Comparison of ENCODE assay signal across 8 cellular contexts in genomic region chr7:36303202-36304098, GRCh38.
A peak's percentile ranks its signal among the peaks of the same experiment; 100 is the strongest.
DNase-seq lines count a peak whose midpoint lies in the region; ATAC-seq, FAIRE-seq and TF ChIP-seq lines count a peak whose summit lies in the region.

No MANE protein-coding gene starts in this region.

- H3K4me2 ChIP-seq in astrocyte (ENCODE audit: low read length) = peak overlapping the region; percentile 59

- no peak overlapping the region for H3K4me3 Mint-ChIP-seq in astrocyte (ENCODE audit: unreplicated experiment)
- no peak overlapping the region for H3K4me3 Mint-ChIP-seq in endothelial cell (ENCODE audit: unreplicated experiment)

- peak; percentile 90 for FAIRE-seq in astrocyte (lab: Jason Lieb, UNC)

- TF ChIP-seq CTCF in astrocyte (IDR thresholded peaks at IDR 0.05; ENCODE audit: insufficient read depth, low read depth, low read length) (no peak), endothelial cell (IDR thresholded peaks at IDR 0.05; ENCODE audit: unreplicated experiment) (no peak)

- no peak overlapping the region for H2AFZ ChIP-seq in astrocyte (ENCODE audit: low read depth, low read length)

- H3K27me3 ChIP-seq in astrocyte (ENCODE audit: insufficient read depth, low read length) = no peaks in the 10 kb centered on the region

- H3K79me2 ChIP-seq in astrocyte (ENCODE audit: insufficient read depth, low read length) = no peaks in the 10 kb centered on the region

- peaks cover 11% of the 10 kb centered on the region for H3K36me3 Mint-ChIP-seq in astrocyte (ENCODE audit: low read depth, unreplicated experiment)
- H3K36me3 Mint-ChIP-seq in endothelial cell (ENCODE audit: low read depth, unreplicated experiment) = peaks cover 5% of the 10 kb centered on the region

- H3K27ac ChIP-seq in astrocyte (ENCODE audit: low read depth, low read length) = peak overlapping the region; percentile 22

- peak in 9 of 14 donors; percentile 21 to 80 (median 62) for DNase-seq in C1 segment of cervical spinal cord (lab: John Stamatoyannopoulos, UW)
- peak; percentile 99 for DNase-seq in NCI-H1105 treated with DMSO at 0.1 percent for 48 hours (lab: John Stamatoyannopoulos, UW)
- peak; percentile 87 for DNase-seq in astrocyte (ENCODE audit: low read depth)
- peak; percentile 84 for DNase-seq in inferior parietal cortex (ENCODE audit: extremely low spot score)
- DNase-seq in stromal cell of bone marrow (ENCODE audit: low read depth) = peak; percentile 90
- DNase-seq in endothelial cell (ENCODE audit: low spot score) = no peak

- no peaks in the 10 kb centered on the region for H3K36me3 ChIP-seq in astrocyte (ENCODE audit: insufficient read depth, low read length)

- peaks cover 27% of the 10 kb centered on the region for H3K4me1 ChIP-seq in astrocyte (ENCODE audit: insufficient read depth, low read length)

- H3K9me3 Mint-ChIP-seq in astrocyte (ENCODE audit: unreplicated experiment) (peaks cover 3% of the 10 kb centered on the region), endothelial cell (ENCODE audit: unreplicated experiment) (no peaks in the 10 kb centered on the region)

- H3K27me3 Mint-ChIP-seq in astrocyte (ENCODE audit: low read depth, unreplicated experiment) = no peaks in the 10 kb centered on the region
- H3K27me3 Mint-ChIP-seq in endothelial cell (ENCODE audit: unreplicated experiment) = peaks cover 9% of the 10 kb centered on the region

- no peaks in the 10 kb centered on the region for H3K9me3 ChIP-seq in astrocyte (ENCODE audit: insufficient read depth, low read depth, low read length)

- H3K4me3 ChIP-seq in astrocyte (ENCODE audit: insufficient read depth, low read depth, low read length) = no peak overlapping the region

- ATAC-seq in GM21619 (IDR thresholded peaks at IDR 0.05; ENCODE audit: unreplicated experiment) (no peak), GM19455 (IDR thresholded peaks at IDR 0.05; ENCODE audit: unreplicated experiment) (no peak)

- H3K9ac ChIP-seq in astrocyte (ENCODE audit: low read length) = no peak overlapping the region

- H3K27ac Mint-ChIP-seq in astrocyte (ENCODE audit: unreplicated experiment) (no peak overlapping the region), endothelial cell (ENCODE audit: unreplicated experiment) (no peak overlapping the region)

- peaks cover 16% of the 10 kb centered on the region for H3K4me1 Mint-ChIP-seq in astrocyte (ENCODE audit: low read depth, unreplicated experiment)
- peaks cover 33% of the 10 kb centered on the region for H3K4me1 Mint-ChIP-seq in endothelial cell (ENCODE audit: unreplicated experiment)

- H4K20me1 ChIP-seq in astrocyte (ENCODE audit: insufficient read depth, low read length) = peaks cover 6% of the 10 kb centered on the region
